ENCODE assay signal across 1 cellular context in genomic region chr5:15774632-15775031, GRCh38.
TF ChIP-seq lines count a peak whose summit lies in the region.

No MANE protein-coding gene starts in this region.

TF ChIP-seq in GM23338, 12 proteins besides CTCF, POLR2A, EP300 and RAD21 (continued from another document):
- TF ChIP-seq, protein P1, sequence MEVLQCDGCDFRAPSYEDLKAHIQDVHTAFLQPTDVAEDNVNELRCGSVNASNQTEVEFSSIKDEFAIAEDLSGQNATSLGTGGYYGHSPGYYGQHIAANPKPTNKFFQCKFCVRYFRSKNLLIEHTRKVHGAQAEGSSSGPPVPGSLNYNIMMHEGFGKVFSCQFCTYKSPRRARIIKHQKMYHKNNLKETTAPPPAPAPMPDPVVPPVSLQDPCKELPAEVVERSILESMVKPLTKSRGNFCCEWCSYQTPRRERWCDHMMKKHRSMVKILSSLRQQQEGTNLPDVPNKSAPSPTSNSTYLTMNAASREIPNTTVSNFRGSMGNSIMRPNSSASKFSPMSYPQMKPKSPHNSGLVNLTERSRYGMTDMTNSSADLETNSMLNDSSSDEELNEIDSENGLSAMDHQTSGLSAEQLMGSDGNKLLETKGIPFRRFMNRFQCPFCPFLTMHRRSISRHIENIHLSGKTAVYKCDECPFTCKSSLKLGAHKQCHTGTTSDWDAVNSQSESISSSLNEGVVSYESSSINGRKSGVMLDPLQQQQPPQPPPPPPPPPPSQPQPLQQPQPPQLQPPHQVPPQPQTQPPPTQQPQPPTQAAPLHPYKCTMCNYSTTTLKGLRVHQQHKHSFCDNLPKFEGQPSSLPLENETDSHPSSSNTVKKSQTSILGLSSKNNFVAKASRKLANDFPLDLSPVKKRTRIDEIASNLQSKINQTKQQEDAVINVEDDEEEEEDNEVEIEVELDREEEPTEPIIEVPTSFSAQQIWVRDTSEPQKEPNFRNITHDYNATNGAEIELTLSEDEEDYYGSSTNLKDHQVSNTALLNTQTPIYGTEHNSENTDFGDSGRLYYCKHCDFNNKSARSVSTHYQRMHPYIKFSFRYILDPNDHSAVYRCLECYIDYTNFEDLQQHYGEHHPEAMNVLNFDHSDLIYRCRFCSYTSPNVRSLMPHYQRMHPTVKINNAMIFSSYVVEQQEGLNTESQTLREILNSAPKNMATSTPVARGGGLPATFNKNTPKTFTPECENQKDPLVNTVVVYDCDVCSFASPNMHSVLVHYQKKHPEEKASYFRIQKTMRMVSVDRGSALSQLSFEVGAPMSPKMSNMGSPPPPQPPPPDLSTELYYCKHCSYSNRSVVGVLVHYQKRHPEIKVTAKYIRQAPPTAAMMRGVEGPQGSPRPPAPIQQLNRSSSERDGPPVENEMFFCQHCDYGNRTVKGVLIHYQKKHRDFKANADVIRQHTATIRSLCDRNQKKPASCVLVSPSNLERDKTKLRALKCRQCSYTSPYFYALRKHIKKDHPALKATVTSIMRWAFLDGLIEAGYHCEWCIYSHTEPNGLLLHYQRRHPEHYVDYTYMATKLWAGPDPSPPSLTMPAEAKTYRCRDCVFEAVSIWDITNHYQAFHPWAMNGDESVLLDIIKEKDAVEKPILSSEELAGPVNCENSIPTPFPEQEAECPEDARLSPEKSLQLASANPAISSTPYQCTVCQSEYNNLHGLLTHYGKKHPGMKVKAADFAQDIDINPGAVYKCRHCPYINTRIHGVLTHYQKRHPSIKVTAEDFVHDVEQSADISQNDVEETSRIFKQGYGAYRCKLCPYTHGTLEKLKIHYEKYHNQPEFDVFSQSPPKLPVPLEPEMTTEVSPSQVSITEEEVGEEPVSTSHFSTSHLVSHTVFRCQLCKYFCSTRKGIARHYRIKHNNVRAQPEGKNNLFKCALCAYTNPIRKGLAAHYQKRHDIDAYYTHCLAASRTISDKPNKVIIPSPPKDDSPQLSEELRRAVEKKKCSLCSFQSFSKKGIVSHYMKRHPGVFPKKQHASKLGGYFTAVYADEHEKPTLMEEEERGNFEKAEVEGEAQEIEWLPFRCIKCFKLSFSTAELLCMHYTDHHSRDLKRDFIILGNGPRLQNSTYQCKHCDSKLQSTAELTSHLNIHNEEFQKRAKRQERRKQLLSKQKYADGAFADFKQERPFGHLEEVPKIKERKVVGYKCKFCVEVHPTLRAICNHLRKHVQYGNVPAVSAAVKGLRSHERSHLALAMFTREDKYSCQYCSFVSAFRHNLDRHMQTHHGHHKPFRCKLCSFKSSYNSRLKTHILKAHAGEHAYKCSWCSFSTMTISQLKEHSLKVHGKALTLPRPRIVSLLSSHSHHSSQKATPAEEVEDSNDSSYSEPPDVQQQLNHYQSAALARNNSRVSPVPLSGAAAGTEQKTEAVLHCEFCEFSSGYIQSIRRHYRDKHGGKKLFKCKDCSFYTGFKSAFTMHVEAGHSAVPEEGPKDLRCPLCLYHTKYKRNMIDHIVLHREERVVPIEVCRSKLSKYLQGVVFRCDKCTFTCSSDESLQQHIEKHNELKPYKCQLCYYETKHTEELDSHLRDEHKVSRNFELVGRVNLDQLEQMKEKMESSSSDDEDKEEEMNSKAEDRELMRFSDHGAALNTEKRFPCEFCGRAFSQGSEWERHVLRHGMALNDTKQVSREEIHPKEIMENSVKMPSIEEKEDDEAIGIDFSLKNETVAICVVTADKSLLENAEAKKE (CRISPR knock-in tag; IDR thresholded peaks at IDR 0.05): no peak
- no peak for TF ChIP-seq ZNF114 (CRISPR knock-in tag; IDR thresholded peaks at IDR 0.05)
- peak; percentile 79 for TF ChIP-seq REST (IDR thresholded peaks at IDR 0.05; ENCODE audit: unreplicated experiment)
